ENCODE assay signal across 8 cellular contexts in the genomic region with DNA sequence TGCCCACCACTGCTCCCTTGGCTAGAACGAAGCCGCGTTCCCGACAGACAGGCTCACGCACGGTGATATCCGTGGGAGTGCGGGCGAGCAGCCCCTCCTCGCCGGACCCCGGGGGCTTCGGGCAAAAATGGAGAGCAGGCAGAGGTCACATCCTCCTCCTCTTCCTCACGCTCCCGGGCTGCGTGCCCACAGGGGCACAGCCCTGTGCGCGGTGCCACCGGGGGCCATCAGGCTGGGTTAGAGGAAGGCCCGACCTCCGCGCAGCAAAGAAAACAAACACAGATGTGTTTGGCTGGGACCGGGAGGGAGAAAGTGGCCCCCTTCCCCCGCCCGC. TPM values are rescaled to one million over a fixed set of nuclear protein-coding genes. Genes with fewer than 3 reads are reported as not detected.
A peak's percentile ranks its signal among the peaks of the same experiment; 100 is the strongest.
DNase-seq lines count a peak whose midpoint lies in the region; ATAC-seq, FAIRE-seq and TF ChIP-seq lines count a peak whose summit lies in the region.

No MANE protein-coding gene starts in this region.

- CTCF ChIA-PET in Caco-2 (lab: Charles Lee): no interaction called here

- DNase-seq in Caco-2 (no peak), osteoblast (ENCODE audit: insufficient read length, low spot score, missing footprints) (no peak), frontal cortex (ENCODE audit: low spot score in 2 of 2) (no peak), D721Med (ENCODE audit: insufficient read length, low spot score) (no peak), DMS 273 (lab: John Stamatoyannopoulos, UW; ENCODE audit: unreplicated experiment) (no peak), NCI-H128 (lab: John Stamatoyannopoulos, UW; ENCODE audit: unreplicated experiment) (no peak)
- no peak for DNase-seq in Jurkat, Clone E6-1 (ENCODE audit: low read depth, low spot score)
- DNase-seq in effector memory CD8-positive, alpha-beta T cell: no peak

- no peaks in the 10 kb centered on the region for H3K4me1 Mint-ChIP-seq in Caco-2 (ENCODE audit: low read depth, unreplicated experiment)
- H3K4me1 Mint-ChIP-seq in effector memory CD8-positive, alpha-beta T cell (ENCODE audit: low read depth in 2 of 2): peaks cover 3 to 5% of the 10 kb centered on the region in 2 donors

- no peak overlapping the region for H3K27ac ChIP-seq in osteoblast (ENCODE audit: low read depth, low read length)

- H3K9me3 ChIP-seq in Caco-2 (no peaks in the 10 kb centered on the region), osteoblast (ENCODE audit: low read depth, low read length) (no peaks in the 10 kb centered on the region)

- H3K4me3 ChIP-seq in Caco-2 (ENCODE audit: low read depth, low read length) (peak overlapping the region; percentile 39), osteoblast (ENCODE audit: insufficient read depth, low read length) (peak overlapping the region; percentile 53)
- H3K4me3 ChIP-seq in Jurkat, Clone E6-1 (ENCODE audit: low read length): peak overlapping the region; percentile 55

- peaks cover 3% of the 10 kb centered on the region for H3K27me3 Mint-ChIP-seq in Caco-2 (ENCODE audit: insufficient read depth, unreplicated experiment)
- peaks cover 50 to 52% of the 10 kb centered on the region in 2 donors for H3K27me3 Mint-ChIP-seq in effector memory CD8-positive, alpha-beta T cell

- no peak overlapping the region for H3K27ac Mint-ChIP-seq in Caco-2 (ENCODE audit: unreplicated experiment)
- no peak overlapping the region for H3K27ac Mint-ChIP-seq in effector memory CD8-positive, alpha-beta T cell

- peak overlapping the region; percentile 73 for H3K4me3 Mint-ChIP-seq in Caco-2 (ENCODE audit: unreplicated experiment)
- peak overlapping the region; percentile 57 to 70 for H3K4me3 Mint-ChIP-seq in effector memory CD8-positive, alpha-beta T cell

- TF ChIP-seq CTCF in Caco-2 (IDR thresholded peaks at IDR 0.05; ENCODE audit: insufficient read depth in 1 of 2, low read depth in 1 of 2, low read length in 1 of 2, severe bottlenecking in 1 of 2, unreplicated experiment in 1 of 2) (no peak), osteoblast (IDR thresholded peaks at IDR 0.05; ENCODE audit: extremely low read depth, low read depth, low read length) (no peak), D721Med (IDR thresholded peaks at IDR 0.05; ENCODE audit: insufficient read depth, missing control alignments) (no peak)

- H3K79me2 ChIP-seq in osteoblast (ENCODE audit: insufficient read depth, low read length): no peaks in the 10 kb centered on the region

- H3K27me3 ChIP-seq in Caco-2 (replicated peaks; ENCODE audit: control insufficient read depth, insufficient read depth, low read length) (no peaks in the 10 kb centered on the region; the same call in 1 of the 2 replicates), osteoblast (ENCODE audit: insufficient read depth, low read length) (peaks cover 43% of the 10 kb centered on the region)

- no peak for FAIRE-seq in frontal cortex (lab: Jason Lieb, UNC)
- no peak for FAIRE-seq in D721Med (lab: Jason Lieb, UNC)

- no peaks in the 10 kb centered on the region for H3K36me3 ChIP-seq in Caco-2 (ENCODE audit: control insufficient read depth, insufficient read depth, low read length)
- no peaks in the 10 kb centered on the region for H3K36me3 ChIP-seq in osteoblast (ENCODE audit: insufficient read depth, low read length)

- intact Hi-C loops in Caco-2 (cut with micrococcal nuclease; ENCODE audit: unreplicated experiment): no loop called here

- H3K36me3 Mint-ChIP-seq in Caco-2 (ENCODE audit: insufficient read depth, unreplicated experiment): no peaks in the 10 kb centered on the region
- H3K36me3 Mint-ChIP-seq in effector memory CD8-positive, alpha-beta T cell (ENCODE audit: insufficient read depth): no peaks in the 10 kb centered on the region

- peak overlapping the region; percentile 23 for H3K4me2 ChIP-seq in osteoblast (ENCODE audit: insufficient read depth, low read length)

- no peak for ATAC-seq in effector memory CD8-positive, alpha-beta T cell (replicated peaks)

- BruUV-seq in Caco-2 (replicated peaks; lab: Mats Ljungman, UMichigan): no TSS peak

- H3K9me3 Mint-ChIP-seq in Caco-2 (ENCODE audit: unreplicated experiment): no peaks in the 10 kb centered on the region
- H3K9me3 Mint-ChIP-seq in effector memory CD8-positive, alpha-beta T cell: no peaks in the 10 kb centered on the region

- no peaks in the 10 kb centered on the region for H4K20me1 ChIP-seq in osteoblast (ENCODE audit: insufficient read depth, low read length)

- H3K4me1 ChIP-seq in Caco-2 (no peaks in the 10 kb centered on the region), osteoblast (ENCODE audit: insufficient read depth, low read length) (no peaks in the 10 kb centered on the region)

- POLR2A ChIA-PET in Caco-2 (lab: Charles Lee): no interaction called here

- H2AFZ ChIP-seq in osteoblast (ENCODE audit: low read length): no peak overlapping the region

RNA-seq across cellular contexts. Expression of a gene that starts 0.5 kb away (rescaled TPM):
- total RNA-seq in Caco-2 (2022) (0.86 and 0.88 TPM in 2 replicates), osteoblast (0.29 and 0.36 TPM in 2 replicates), frontal cortex (6.5 TPM)
- polyA plus RNA-seq in Jurkat, Clone E6-1 (2012; ENCODE audit: insufficient read depth, insufficient read length): 5.1 TPM

RNA-seq across cellular contexts. Expression of a gene that starts 55.3 kb away (rescaled TPM):
- total RNA-seq in Caco-2 (2022) (not detected in 2 replicates), osteoblast (under 0.01 and 0.36 TPM in 2 replicates), frontal cortex (0.41 TPM)
- polyA plus RNA-seq in Jurkat, Clone E6-1 (2012; ENCODE audit: insufficient read depth, insufficient read length): 19.5 TPM
